Comparison of ENCODE assay signal across 22 cellular contexts in genomic region chr11:97993565-97993964, GRCh38.
DNase-seq lines count a peak whose midpoint lies in the region; ATAC-seq, FAIRE-seq and TF ChIP-seq lines count a peak whose summit lies in the region.
"Had no signal": no experiment of that assay in that cellular context is flagged by ENCODE, and none has a peak within 500 bp of the region (broad histone marks: within the 10 kb centered on the region; RNA-seq: fewer than 3 reads in every experiment).

No MANE protein-coding gene starts in this region.

- dilution Hi-C loops in IMR-90 (cut with HindIII; ENCODE audit: low sequenced_read_pairs, unreplicated experiment): no loop called here

- intact Hi-C loops in HepG2 (cut with micrococcal nuclease; ENCODE audit: unreplicated experiment) (no loop called here), right lobe of liver (cut with DNase I) (no loop called here), IMR-90 (cut with micrococcal nuclease) (no loop called here), K562 (cut with micrococcal nuclease) (no loop called here)
- intact Hi-C loops in activated naive CD4-positive, alpha-beta T cell treated with anti-CD3 and anti-CD28 coated beads for 36 hours (cut with micrococcal nuclease): no loop called here

- no peaks in the 10 kb centered on the region for H3K36me3 Mint-ChIP-seq in activated naive CD4-positive, alpha-beta T cell treated with anti-CD3 and anti-CD28 coated beads for 36 hours (ENCODE audit: low read depth)
- H3K36me3 Mint-ChIP-seq: CD8-positive, alpha-beta T cell had no signal

- H3K9ac ChIP-seq in HepG2 (ENCODE audit: insufficient read depth, low read depth, low read length) (no peak overlapping the region), IMR-90 (ENCODE audit: low read depth, low read length) (no peak overlapping the region), K562 (ENCODE audit: insufficient read depth in 1 of 2, low read depth in 2 of 2, low read length in 2 of 2) (no peak overlapping the region)
- H3K9ac ChIP-seq: BLaER1 treated with 17β-estradiol and CSF1 and Interleukin-3, amounts not matched to agents 10 nM and 100 nM had no signal

- peaks cover 2% of the 10 kb centered on the region for H3K9me3 Mint-ChIP-seq in activated naive CD4-positive, alpha-beta T cell treated with anti-CD3 and anti-CD28 coated beads for 36 hours

- FAIRE-seq in HepG2 (lab: Jason Lieb, UNC): no peak
- FAIRE-seq in K562 (lab: Jason Lieb, UNC): no peak
- FAIRE-seq: A204.1, D721Med, G401.6, GM12891, GM18507 had no signal

- no peak overlapping the region for H3K18ac ChIP-seq in IMR-90 (ENCODE audit: low read depth, low read length)

- no peak overlapping the region for H3K4me3 Mint-ChIP-seq in activated naive CD4-positive, alpha-beta T cell treated with anti-CD3 and anti-CD28 coated beads for 36 hours
- H3K4me3 Mint-ChIP-seq: B cell; CD4-positive, alpha-beta T cell; CD8-positive, alpha-beta T cell had no signal

- no peaks in the 10 kb centered on the region for H3K79me2 ChIP-seq in HepG2 (ENCODE audit: insufficient read depth, low read length)
- H3K79me2 ChIP-seq in K562 (ENCODE audit: control insufficient read depth, insufficient read depth, low read length): no peaks in the 10 kb centered on the region

- no peak overlapping the region for H2AK9ac ChIP-seq in IMR-90 (replicated peaks; ENCODE audit: low read depth, low read length, poor library complexity)

- no peak overlapping the region for H4K8ac ChIP-seq in IMR-90 (ENCODE audit: low read depth in 2 of 2, low read length in 2 of 2)

- CTCF ChIA-PET in HepG2 (lab: Yijun Ruan, JAX; ENCODE audit: low intra/inter-chr PET ratio, low total read pairs) (no interaction called here), IMR-90 (lab: Yijun Ruan, JAX) (no interaction called here), K562 (lab: Yijun Ruan, JAX; ENCODE audit: low intra/inter-chr PET ratio) (no interaction called here)
- CTCF ChIA-PET in activated naive CD4-positive, alpha-beta T cell treated with anti-CD3 and anti-CD28 coated beads for 36 hours (lab: Charles Lee): no interaction called here

- no peak overlapping the region for H3K56ac ChIP-seq in IMR-90 (ENCODE audit: extremely low read depth, insufficient read depth, low read length)

- no peak overlapping the region for H2AK5ac ChIP-seq in IMR-90 (ENCODE audit: low read depth, low read length)

- H3K27me3 Mint-ChIP-seq in activated naive CD4-positive, alpha-beta T cell treated with anti-CD3 and anti-CD28 coated beads for 36 hours (ENCODE audit: low read depth): no peaks in the 10 kb centered on the region
- H3K27me3 Mint-ChIP-seq: B cell; CD4-positive, alpha-beta T cell had no signal

- DNase-seq in HepG2 (ENCODE audit: low spot score): no peak
- no peak for DNase-seq in right lobe of liver
- DNase-seq in IMR-90: no peak
- DNase-seq in K562 (ENCODE audit: extremely low read depth in 1 of 4, low spot score in 3 of 4): no peak
- DNase-seq in tibial nerve (ENCODE audit: low spot score in 2 of 2): no peak
- no peak for DNase-seq in activated naive CD4-positive, alpha-beta T cell treated with anti-CD3 and anti-CD28 coated beads for 36 hours
- no peak for DNase-seq in NCI-H1694 treated with DMSO at 0.1 percent for 48 hours (lab: John Stamatoyannopoulos, UW)
- DNase-seq: 8988T; AML-193; Caco-2; Calu3; CD4-positive, alpha-beta T cell; CD8-positive, alpha-beta T cell; DMS79 treated with DMSO at 0.1 percent for 48 hours; GF-D8 had no signal

- H3K4me1 ChIP-seq in HepG2 (ENCODE audit: insufficient read depth, low read length): no peaks in the 10 kb centered on the region
- no peaks in the 10 kb centered on the region for H3K4me1 ChIP-seq in right lobe of liver
- no peaks in the 10 kb centered on the region; the same call in 1 of the 2 replicates for H3K4me1 ChIP-seq in IMR-90 (ENCODE audit: control insufficient read depth, insufficient read depth, low read length)
- H3K4me1 ChIP-seq in K562 (replicated peaks in 1 of 2; ENCODE audit: control insufficient read depth in 2 of 2, insufficient read depth in 2 of 2, low read length in 2 of 2): peaks cover 0 to 9% of the 10 kb centered on the region in 2 experiments; a peak in 2 of 5 replicates
- no peaks in the 10 kb centered on the region for H3K4me1 ChIP-seq in tibial nerve
- H3K4me1 ChIP-seq: BLaER1 treated with 17β-estradiol and CSF1 and Interleukin-3, amounts not matched to agents 10 nM and 100 nM; Caco-2 had no signal

- no peak overlapping the region for H2BK5ac ChIP-seq in IMR-90 (ENCODE audit: low read depth, low read length, poor library complexity, severe bottlenecking)

- H3K36me3 ChIP-seq in HepG2 (replicated peaks in 1 of 2; ENCODE audit: control insufficient read depth in 1 of 2, insufficient read depth in 2 of 2, low read length in 2 of 2) (no peaks in the 10 kb centered on the region), right lobe of liver (no peaks in the 10 kb centered on the region), IMR-90 (ENCODE audit: control insufficient read depth, insufficient read depth, low read length) (no peaks in the 10 kb centered on the region), K562 (ENCODE audit: control insufficient read depth, insufficient read depth, low read length) (no peaks in the 10 kb centered on the region; the same call in 1 of the 3 replicates), tibial nerve (no peaks in the 10 kb centered on the region)
- H3K36me3 ChIP-seq: BLaER1 treated with 17β-estradiol and CSF1 and Interleukin-3, amounts not matched to agents 10 nM and 100 nM had no signal

- BruUV-seq in HepG2 (replicated peaks; lab: Mats Ljungman, UMichigan): no TSS peak
- BruUV-seq in IMR-90 (replicated peaks; lab: Mats Ljungman, UMichigan): no TSS peak
- no TSS peak for BruUV-seq in K562 (replicated peaks; lab: Mats Ljungman, UMichigan)

- no peak overlapping the region for H2BK120ac ChIP-seq in IMR-90 (ENCODE audit: low read depth, low read length)

- H3K4me3 ChIP-seq in HepG2 (replicated peaks in 1 of 3; ENCODE audit: insufficient read depth in 1 of 3, low read depth in 2 of 3, low read length in 3 of 3): no peak overlapping the region
- no peak overlapping the region for H3K4me3 ChIP-seq in right lobe of liver
- no peak overlapping the region for H3K4me3 ChIP-seq in IMR-90 (ENCODE audit: insufficient read depth, low read depth, low read length)
- H3K4me3 ChIP-seq in K562: no peak overlapping the region
- H3K4me3 ChIP-seq in tibial nerve: no peak overlapping the region
- H3K4me3 ChIP-seq: BLaER1 treated with 17β-estradiol and CSF1 and Interleukin-3, amounts not matched to agents 10 nM and 100 nM had no signal

- H3K27ac ChIP-seq in HepG2 (ENCODE audit: extremely low read length, insufficient read depth, low read length): no peak overlapping the region
- H3K27ac ChIP-seq in right lobe of liver: no peak overlapping the region
- H3K27ac ChIP-seq in IMR-90 (ENCODE audit: insufficient read depth, low read length): no peak overlapping the region
- no peak overlapping the region for H3K27ac ChIP-seq in K562 (ENCODE audit: extremely low read depth, low read depth, low read length)
- H3K27ac ChIP-seq in tibial nerve: no peak overlapping the region
- H3K27ac ChIP-seq: BLaER1 treated with 17β-estradiol and CSF1 and Interleukin-3, amounts not matched to agents 10 nM and 100 nM had no signal

- H2AFZ ChIP-seq in HepG2 (ENCODE audit: low read length) (no peak overlapping the region), IMR-90 (replicated peaks; ENCODE audit: low read length, poor library complexity) (no peak overlapping the region), K562 (ENCODE audit: low read depth, low read length) (0 out of 2 replicates have a peak overlapping the region, but pooled peaks have one; percentile 61)

- no peak for TF ChIP-seq POLR2A in HepG2 (IDR thresholded peaks at IDR 0.05; ENCODE audit: insufficient read depth in 1 of 2, low read depth in 2 of 2, low read length in 2 of 2)
- TF ChIP-seq POLR2A in right lobe of liver (IDR thresholded peaks at IDR 0.05): no peak
- TF ChIP-seq POLR2A in IMR-90 (IDR thresholded peaks at IDR 0.05; ENCODE audit: low read depth, low read length): no peak
- TF ChIP-seq POLR2A in K562 (conservative IDR thresholded peaks at IDR 0.05): no peak
- no peak for TF ChIP-seq POLR2A in tibial nerve (IDR thresholded peaks at IDR 0.05)

- H4K20me1 ChIP-seq in HepG2 (ENCODE audit: insufficient read depth, low read length) (no peaks in the 10 kb centered on the region), IMR-90 (ENCODE audit: insufficient read depth, low read length) (no peaks in the 10 kb centered on the region), K562 (replicated peaks; ENCODE audit: control insufficient read depth, insufficient read depth, low read length) (no peaks in the 10 kb centered on the region)
- H4K20me1 ChIP-seq: BLaER1 treated with 17β-estradiol and CSF1 and Interleukin-3, amounts not matched to agents 10 nM and 100 nM had no signal

- ATAC-seq in HepG2 (no peak), right lobe of liver (no peak), IMR-90 (ENCODE audit: low read depth) (no peak), K562 (no peak)
- ATAC-seq: CD8-positive, alpha-beta T cell had no signal

- POLR2A ChIA-PET in HepG2 (lab: Yijun Ruan, JAX) (no interaction called here), IMR-90 (lab: Charles Lee; ENCODE audit: unreplicated experiment) (no interaction called here), K562 (lab: Yijun Ruan, JAX) (interaction anchor here (0.7 kb wide), 1 partner anchor 59 kb away, joined by 3 read pairs; no protein-coding TSS in a partner anchor)

- no peaks in the 10 kb centered on the region for H3K79me1 ChIP-seq in IMR-90 (ENCODE audit: low read depth in 1 of 2, low read length in 2 of 2)

- no peak overlapping the region for H4K5ac ChIP-seq in IMR-90 (ENCODE audit: low read depth, low read length)

- no peak for TF ChIP-seq EP300 in HepG2 (IDR thresholded peaks at IDR 0.05; ENCODE audit: low read depth in 2 of 2, low read length in 2 of 2)
- no peak for TF ChIP-seq EP300 in HepG2 (CRISPR knock-in tag; IDR thresholded peaks at IDR 0.05; ENCODE audit: borderline replicate concordance)
- TF ChIP-seq EP300 in K562 (IDR thresholded peaks at IDR 0.05; ENCODE audit: low read length): no peak
- no peak for TF ChIP-seq EP300 in tibial nerve (IDR thresholded peaks at IDR 0.05)

- no peak overlapping the region for H4K91ac ChIP-seq in IMR-90 (ENCODE audit: insufficient read depth, low read depth, low read length)

- TF ChIP-seq RAD21 in HepG2 (CRISPR knock-in tag; IDR thresholded peaks at IDR 0.05) (no peak), IMR-90 (IDR thresholded peaks at IDR 0.05; ENCODE audit: low read length) (no peak), K562 (CRISPR knock-in tag; conservative IDR thresholded peaks at IDR 0.05 in 1 of 2, IDR thresholded peaks at IDR 0.05 in 1 of 2) (no peak)

- no peak overlapping the region for H2BK15ac ChIP-seq in IMR-90 (ENCODE audit: low read depth, low read length)

- no peak overlapping the region for H3K4me2 ChIP-seq in HepG2 (ENCODE audit: low read depth, low read length)
- H3K4me2 ChIP-seq in IMR-90 (ENCODE audit: low read depth, low read length): no peak overlapping the region
- H3K4me2 ChIP-seq in K562 (ENCODE audit: insufficient read depth, low read length): no peak overlapping the region
- H3K4me2 ChIP-seq: BLaER1 treated with 17β-estradiol and CSF1 and Interleukin-3, amounts not matched to agents 10 nM and 100 nM had no signal

- H3K14ac ChIP-seq in IMR-90 (replicated peaks; ENCODE audit: low read depth, low read length): no peak overlapping the region

- H2BK20ac ChIP-seq in IMR-90 (ENCODE audit: low read depth, low read length): no peak overlapping the region

- H3K9me3 ChIP-seq in HepG2 (ENCODE audit: low read length) (no peaks in the 10 kb centered on the region), right lobe of liver (no peaks in the 10 kb centered on the region), IMR-90 (ENCODE audit: control insufficient read depth, insufficient read depth, low read length) (no peaks in the 10 kb centered on the region), K562 (replicated peaks; ENCODE audit: control insufficient read depth, insufficient read depth, low read depth, low read length) (peaks cover 19% of the 10 kb centered on the region), tibial nerve (peaks cover 0 to 4% (median 0%) of the 10 kb centered on the region in 4 donors)
- H3K9me3 ChIP-seq: BLaER1 treated with 17β-estradiol and CSF1 and Interleukin-3, amounts not matched to agents 10 nM and 100 nM; Caco-2 had no signal

- 28% methylated on average over 4 of the region's 4 CpGs for WGBS in HepG2 (ENCODE audit: low lambda C conversion rate)
- WGBS in right lobe of liver (ENCODE audit: insufficient coverage, low coverage, low lambda C conversion rate, missing lambda C conversion rate): 58% methylated on average over 4 of the region's 4 CpGs
- WGBS in IMR-90 (ENCODE audit: extremely low coverage in 2 of 2, insufficient read length in 1 of 2), 2 experiments: no CpG with 5 or more reads among the region's 4 CpGs
- WGBS in K562 (ENCODE audit: insufficient coverage, low coverage, missing lambda C conversion rate): 76% methylated on average over 4 of the region's 4 CpGs
- 89 to 91% methylated on average over 4 of the region's 4 CpGs for WGBS in tibial nerve, 2 donors

- in situ Hi-C loops in HepG2 (cut with HindIII; ENCODE audit: extremely low pct_ligation_motif_present, low pct_unique_long_range_greater_than_20kb): no loop called here
- in situ Hi-C loops in IMR-90 (cut with MboI; ENCODE audit: low sequenced_read_pairs): no loop called here
- in situ Hi-C loops in K562 (cut with MboI): no loop called here

- H3K23ac ChIP-seq in IMR-90 (ENCODE audit: low read depth, low read length): no peak overlapping the region

- no peak overlapping the region for H3K27ac Mint-ChIP-seq in activated naive CD4-positive, alpha-beta T cell treated with anti-CD3 and anti-CD28 coated beads for 36 hours
- H3K27ac Mint-ChIP-seq: B cell; CD4-positive, alpha-beta T cell; CD8-positive, alpha-beta T cell had no signal

- TF ChIP-seq CTCF in HepG2 (CRISPR knock-in tag; IDR thresholded peaks at IDR 0.05) (no peak), right lobe of liver (IDR thresholded peaks at IDR 0.05) (no peak), IMR-90 (conservative IDR thresholded peaks at IDR 0.05; ENCODE audit: low read depth, low read length) (no peak), K562 (IDR thresholded peaks at IDR 0.05 in 2 of 3, conservative IDR thresholded peaks at IDR 0.05 in 1 of 3; ENCODE audit: insufficient read depth in 2 of 3, low read depth in 1 of 3, low read length in 3 of 3) (no peak), tibial nerve (IDR thresholded peaks at IDR 0.05) (no peak)

- H3K27me3 ChIP-seq in HepG2 (ENCODE audit: control insufficient read depth in 1 of 2, insufficient read depth in 2 of 2, low read length in 2 of 2) (no peaks in the 10 kb centered on the region), right lobe of liver (no peaks in the 10 kb centered on the region), IMR-90 (ENCODE audit: control insufficient read depth, insufficient read depth, low read length) (no peaks in the 10 kb centered on the region), K562 (ENCODE audit: control insufficient read depth in 2 of 2, insufficient read depth in 2 of 2, low read length in 2 of 2) (no peaks in the 10 kb centered on the region), tibial nerve (no peaks in the 10 kb centered on the region)
- H3K27me3 ChIP-seq: BLaER1 treated with 17β-estradiol and CSF1 and Interleukin-3, amounts not matched to agents 10 nM and 100 nM had no signal

- H3K4ac ChIP-seq in IMR-90 (ENCODE audit: low read depth, low read length): no peak overlapping the region

- H3K4me1 Mint-ChIP-seq in activated naive CD4-positive, alpha-beta T cell treated with anti-CD3 and anti-CD28 coated beads for 36 hours (ENCODE audit: low read depth): no peaks in the 10 kb centered on the region
- H3K4me1 Mint-ChIP-seq: B cell had no signal

- H3K9me1 ChIP-seq in IMR-90 (ENCODE audit: insufficient read depth, low read length) (no peaks in the 10 kb centered on the region), K562 (ENCODE audit: control insufficient read depth, insufficient read depth, low read length) (no peaks in the 10 kb centered on the region)

Comparison
In these comparisons a context has a peak if more than half of its experiments do, and no peak if none do; other contexts are left out.
1. Of the 241 proteins assayed by ChIP-seq in both HepG2 and K562: peak only in HepG2: none; only in K562: MAFF and MAFG; in both: MAFK; in neither: 238.